In genomic region chr14:24439830-24440605, GRCh38 we compare ENCODE assay signal across 1 cellular context.
TF ChIP-seq lines count a peak whose summit lies in the region.

No MANE protein-coding gene starts in this region.

TF ChIP-seq in IMR-90, 13 proteins besides CTCF, POLR2A, EP300 and RAD21:
- TF ChIP-seq ELK1 (IDR thresholded peaks at IDR 0.05; ENCODE audit: borderline replicate concordance, low read depth, low read length) (no peak), RCOR1 (IDR thresholded peaks at IDR 0.05; ENCODE audit: insufficient replicate concordance, low read length) (no peak), MXI1 (IDR thresholded peaks at IDR 0.05; ENCODE audit: borderline replicate concordance, low read depth, low read length) (no peak), MAFK (IDR thresholded peaks at IDR 0.05; ENCODE audit: low read depth, low read length) (no peak), USF2 (IDR thresholded peaks at IDR 0.05; ENCODE audit: low read depth, low read length) (no peak)
TF ChIP-seq in IMR-90: peak in this region for 0.
